Comparison of ENCODE assay signal across 20 cellular contexts in genomic region chr3:111484666-111485065, GRCh38. TPM values are rescaled to one million over a fixed set of nuclear protein-coding genes. Genes with fewer than 3 reads are reported as not detected.
DNase-seq lines count a peak whose midpoint lies in the region; ATAC-seq and TF ChIP-seq lines count a peak whose summit lies in the region.
"Had no signal": no experiment of that assay in that cellular context is flagged by ENCODE, and none has a peak within 500 bp of the region (broad histone marks: within the 10 kb centered on the region; RNA-seq: fewer than 3 reads in every experiment).

No MANE protein-coding gene starts in this region.

- no peak overlapping the region for H3K4me3 ChIP-seq in right cardiac atrium (ENCODE audit: low read length)
- H3K4me3 ChIP-seq: HAP-1, MG63, spleen had no signal

- H3K27ac Mint-ChIP-seq in activated T-cell treated with anti-CD3 and anti-CD28 coated beads, Interleukin-2, amount 50 U/mL, for 72 hours: peak overlapping the region; percentile 17
- H3K27ac Mint-ChIP-seq: memory B cell; stimulated activated naive CD8-positive, alpha-beta T cell treated with anti-CD3 and anti-CD28 coated beads, Interleukin-15, amount 100 ng/mL, for 72 hours had no signal

- H3K27me3 Mint-ChIP-seq in activated T-cell treated with anti-CD3 and anti-CD28 coated beads, Interleukin-2, amount 50 U/mL, for 72 hours (ENCODE audit: low read depth): no peaks in the 10 kb centered on the region
- H3K27me3 Mint-ChIP-seq in activated T-cell treated with anti-CD3 and anti-CD28 coated beads, Interleukin-2, amount 50 U/mL, for 4 hours (ENCODE audit: low read depth): no peaks in the 10 kb centered on the region
- H3K27me3 Mint-ChIP-seq: stimulated activated naive CD8-positive, alpha-beta T cell treated with anti-CD3 and anti-CD28 coated beads, Interleukin-15, amount 100 ng/mL, for 72 hours had no signal

- POLR2A ChIA-PET in HEK293T (lab: Yijun Ruan, JAX): no interaction called here

- intact Hi-C loops in right cardiac atrium (cut with DNase I): no loop called here

- no peak overlapping the region for H3K27ac ChIP-seq in right cardiac atrium (ENCODE audit: low read length)
- H3K27ac ChIP-seq: spleen had no signal

- H3K4me3 Mint-ChIP-seq in activated T-cell treated with anti-CD3 and anti-CD28 coated beads, Interleukin-2, amount 50 U/mL, for 72 hours: no peak overlapping the region
- H3K4me3 Mint-ChIP-seq in activated T-cell treated with anti-CD3 and anti-CD28 coated beads, Interleukin-2, amount 50 U/mL, for 4 hours: no peak overlapping the region
- H3K4me3 Mint-ChIP-seq: memory B cell; stimulated activated naive CD8-positive, alpha-beta T cell treated with anti-CD3 and anti-CD28 coated beads, Interleukin-15, amount 100 ng/mL, for 72 hours had no signal

- no peaks in the 10 kb centered on the region for H3K9me3 ChIP-seq in right cardiac atrium (ENCODE audit: control insufficient read depth, low read length)
- H3K9me3 ChIP-seq: HAP-1, MG63 had no signal

- peaks cover 3 to 4% of the 10 kb centered on the region in 2 donors for H3K36me3 Mint-ChIP-seq in activated T-cell treated with anti-CD3 and anti-CD28 coated beads, Interleukin-2, amount 50 U/mL, for 72 hours (ENCODE audit: insufficient read depth in 2 of 2)
- H3K36me3 Mint-ChIP-seq in activated T-cell treated with anti-CD3 and anti-CD28 coated beads, Interleukin-2, amount 50 U/mL, for 4 hours (ENCODE audit: insufficient read depth): no peaks in the 10 kb centered on the region
- H3K36me3 Mint-ChIP-seq: memory B cell had no signal

- no peaks in the 10 kb centered on the region for H3K27me3 ChIP-seq in right cardiac atrium (ENCODE audit: control insufficient read depth, insufficient read depth)
- H3K27me3 ChIP-seq: spleen had no signal

- H3K9me3 Mint-ChIP-seq in activated T-cell treated with anti-CD3 and anti-CD28 coated beads, Interleukin-2, amount 50 U/mL, for 72 hours: peaks cover 6 to 11% of the 10 kb centered on the region in 2 donors
- H3K9me3 Mint-ChIP-seq in activated T-cell treated with anti-CD3 and anti-CD28 coated beads, Interleukin-2, amount 50 U/mL, for 4 hours: peaks cover 3% of the 10 kb centered on the region
- H3K9me3 Mint-ChIP-seq: stimulated activated naive CD8-positive, alpha-beta T cell treated with anti-CD3 and anti-CD28 coated beads, Interleukin-15, amount 100 ng/mL, for 72 hours had no signal

- CTCF ChIA-PET in HEK293T (lab: Yijun Ruan, JAX): no interaction called here

- ATAC-seq in activated T-cell treated with anti-CD3 and anti-CD28 coated beads, Interleukin-2, amount 50 U/mL, for 72 hours (replicated peaks in 1 of 2): no peak
- no peak for ATAC-seq in activated T-cell treated with anti-CD3 and anti-CD28 coated beads, Interleukin-2, amount 50 U/mL, for 4 hours
- no peak for ATAC-seq in HG03457 (IDR thresholded peaks at IDR 0.05; ENCODE audit: unreplicated experiment)
- no peak for ATAC-seq in right cardiac atrium
- no peak for ATAC-seq in HG03159 (IDR thresholded peaks at IDR 0.05; ENCODE audit: unreplicated experiment)
- ATAC-seq: esophagus mucosa; stimulated activated naive CD8-positive, alpha-beta T cell treated with anti-CD3 and anti-CD28 coated beads, Interleukin-15, amount 100 ng/mL, for 72 hours had no signal

- WGBS in right cardiac atrium: 25% methylated on average over 3 of the region's 3 CpGs

- DNase-seq in activated T-cell treated with anti-CD3 and anti-CD28 coated beads, Interleukin-2, amount 50 U/mL, for 72 hours: no peak
- no peak for DNase-seq in activated T-cell treated with anti-CD3 and anti-CD28 coated beads, Interleukin-2, amount 50 U/mL, for 4 hours
- peak; percentile 56 for DNase-seq in SK-N-DZ (ENCODE audit: low spot score)
- peak; percentile 85 for DNase-seq in fibroblast of peridontal ligament (ENCODE audit: extremely low read depth)
- no peak for DNase-seq in right cardiac atrium
- no peak for DNase-seq in HEK293T (ENCODE audit: extremely low spot score)
- DNase-seq: activated CD4-positive, CD25-positive, alpha-beta regulatory T cell treated with anti-CD3 and anti-CD28 coated beads, Interleukin-2, amount 50 U/mL, for 72 hours; cortex of kidney; MG63; nucleus accumbens; spleen; stimulated activated naive CD8-positive, alpha-beta T cell treated with anti-CD3 and anti-CD28 coated beads, Interleukin-15, amount 100 ng/mL, for 72 hours; T-helper 1 cell had no signal

- no peaks in the 10 kb centered on the region for H3K4me1 ChIP-seq in right cardiac atrium (ENCODE audit: control insufficient read depth, insufficient read depth, low read length)
- H3K4me1 ChIP-seq: HAP-1, spleen had no signal

- peaks cover 6% of the 10 kb centered on the region for H3K4me1 Mint-ChIP-seq in activated T-cell treated with anti-CD3 and anti-CD28 coated beads, Interleukin-2, amount 50 U/mL, for 72 hours (ENCODE audit: low read depth)
- H3K4me1 Mint-ChIP-seq in activated T-cell treated with anti-CD3 and anti-CD28 coated beads, Interleukin-2, amount 50 U/mL, for 4 hours (ENCODE audit: low read depth): no peaks in the 10 kb centered on the region
- H3K4me1 Mint-ChIP-seq: memory B cell had no signal

TF ChIP-seq in HEK293T, 16 proteins besides CTCF, POLR2A, EP300 and RAD21:
- TF ChIP-seq SP1 (IDR thresholded peaks at IDR 0.05): no peak
- no peak for TF ChIP-seq FOXK2 (IDR thresholded peaks at IDR 0.05)
- TF ChIP-seq BHLHE40 (IDR thresholded peaks at IDR 0.05; ENCODE audit: borderline replicate concordance): no peak
- TF ChIP-seq LEF1 (IDR thresholded peaks at IDR 0.05; ENCODE audit: borderline replicate concordance): no peak
- no peak for TF ChIP-seq CTBP1 (IDR thresholded peaks at IDR 0.05; ENCODE audit: borderline replicate concordance)
- no peak for TF ChIP-seq ZNF384 (IDR thresholded peaks at IDR 0.05)
TF ChIP-seq in HEK293T: peak in this region for 0.

RNA-seq across cellular contexts. Expression of gene CD96, which starts 57.3 kb away (rescaled TPM):
- 10 to 100 TPM; 88.9 to 99.6 TPM for total RNA-seq in activated T-cell treated with anti-CD3 and anti-CD28 coated beads, Interleukin-2, amount 50 U/mL, for 72 hours
- 10 to 100 TPM; 21.4 to 28.3 (median 25.2) TPM for total RNA-seq in activated T-cell treated with anti-CD3 and anti-CD28 coated beads, Interleukin-2, amount 50 U/mL, for 4 hours
- polyA plus RNA-seq in SK-N-DZ (2014; cell fraction: cytosol; rRNA removed): not detected in 2 replicates
- not detected in 2 replicates for polyA plus RNA-seq in SK-N-DZ (2014; cell fraction: nucleus; rRNA removed)
- 1 to 10 TPM in 1 of 4 donors, under 1 TPM in 3; 0.14 to 1.9 (median 0.49) TPM for total RNA-seq in right cardiac atrium
- 0.16 TPM for polyA plus RNA-seq in right cardiac atrium
- total RNA-seq: A172, HT-29 had no signal

Comparison
In these comparisons a context has a peak if more than half of its experiments do, and no peak if none do; other contexts are left out.
1. DNase-seq: peak in SK-N-DZ (single experiment) and fibroblast of peridontal ligament (single experiment); none in activated T-cell treated with anti-CD3 and anti-CD28 coated beads, Interleukin-2, amount 50 U/mL, for 72 hours (0 of 2), activated T-cell treated with anti-CD3 and anti-CD28 coated beads, Interleukin-2, amount 50 U/mL, for 4 hours (single experiment), right cardiac atrium (0 of 3) and HEK293T (single experiment).
2. RNA of gene CD96, which starts 57.3 kb away (total RNA-seq): 88.9 to 99.6 TPM in activated T-cell treated with anti-CD3 and anti-CD28 coated beads, Interleukin-2, amount 50 U/mL, for 72 hours and 21.4 to 28.3 TPM in activated T-cell treated with anti-CD3 and anti-CD28 coated beads, Interleukin-2, amount 50 U/mL, for 4 hours; 0.14 to 1.9 TPM in right cardiac atrium; every median in the first group is over 4 times any median in the second.